Comparison of ENCODE assay signal across 8 cellular contexts in the genomic region with DNA sequence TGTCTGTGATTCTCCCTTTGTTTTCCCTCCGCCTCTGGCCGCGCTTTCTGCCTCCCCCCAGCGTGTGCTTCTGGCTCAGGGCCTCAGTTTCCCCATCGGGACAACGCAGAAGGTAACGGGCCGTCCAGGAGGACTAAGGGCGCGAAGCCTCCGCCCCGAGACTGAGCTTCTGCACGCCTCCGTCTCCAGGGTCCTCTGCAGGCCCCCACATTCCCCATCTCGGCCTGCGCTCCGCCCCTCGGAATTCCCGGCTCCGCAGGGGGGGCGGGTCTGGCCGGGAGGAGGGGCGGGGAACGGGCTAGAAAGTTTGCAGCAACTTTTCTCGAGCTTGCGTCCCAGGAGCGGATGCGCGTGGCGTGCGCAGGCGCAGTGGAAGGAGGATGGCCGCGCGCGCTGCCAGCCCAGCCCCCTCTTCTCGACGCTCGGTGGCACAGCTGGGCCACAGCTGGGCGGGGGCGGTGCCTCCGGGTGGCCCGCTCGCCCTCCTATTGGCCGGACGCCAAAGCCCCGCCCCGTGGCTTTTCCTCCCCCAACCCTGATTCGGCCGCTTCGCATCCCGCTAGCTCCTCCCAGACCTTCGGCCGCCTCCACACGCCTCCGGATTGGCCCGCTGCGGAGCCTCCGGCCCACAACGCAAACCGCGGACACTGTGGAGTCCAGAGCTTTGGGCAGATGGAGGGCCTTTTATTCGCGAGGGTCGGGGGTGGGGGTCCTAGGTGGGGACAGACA. TPM values are rescaled to one million over a fixed set of nuclear protein-coding genes. Genes with fewer than 3 reads are reported as not detected.
DNase-seq lines count a peak whose midpoint lies in the region; ATAC-seq, FAIRE-seq and TF ChIP-seq lines count a peak whose summit lies in the region.

Gene SIX5 (minus strand): TSS at position 199 of the 729 bp plus-strand sequence. CDS start 408 bp downstream, outside the sequence.

- H3K27me3 ChIP-seq in pancreas (no peaks in the 10 kb centered on the region), tibial artery (no peaks in the 10 kb centered on the region)

- DNase-seq in GM04504 (ENCODE audit: low read depth) (peak; percentile 96), HFFc6 (peak; percentile 96), NCI-H1048 (lab: John Stamatoyannopoulos, UW) (peak; percentile 90), Right ventricle myocardium inferior (ENCODE audit: missing footprints) (peak; percentile 98), pancreas (peak; percentile 97 to 100 (median 100)), tibial artery (peak; percentile 97 to 99)
- peak; percentile 99 for DNase-seq in activated naive CD8-positive, alpha-beta T cell treated with anti-CD3 and anti-CD28 coated beads, Interleukin-2, amount 10 ng/mL, durations not matched to agents 7 days and 5 days

- H3K27ac ChIP-seq in pancreas = peak within 1 kb of the TSS; percentile 91 to 97 (median 96)
- H3K27ac ChIP-seq in tibial artery = peak within 1 kb of the TSS; percentile 98 to 99

- H3K4me3 ChIP-seq in pancreas (peak within 1 kb of the TSS; percentile 74 to 96 (median 86)), tibial artery (peak within 1 kb of the TSS; percentile 88 to 93)

- H3K4me1 ChIP-seq in pancreas (peaks cover 30 to 39% (median 33%) of the 10 kb centered on the region in 3 donors), tibial artery (peaks cover 0 to 44% (median 38%) of the 10 kb centered on the region in 4 donors)

- H3K9me3 ChIP-seq in pancreas (no peaks in the 10 kb centered on the region), tibial artery (no peaks in the 10 kb centered on the region)

- FAIRE-seq in pancreas (lab: Jason Lieb, UNC) = peak; percentile 89

- intact Hi-C loops in Right ventricle myocardium inferior (cut with DNase I) (no loop called here), pancreas (cut with DNase I) (loop anchor here in 1 of 3 donors (10.0 kb wide), 1 partner anchor 54 kb away; no protein-coding TSS in a partner anchor), tibial artery (cut with DNase I; ENCODE audit: low total_unique reads) (loop anchor here (10.0 kb wide), 1 partner anchor 54 kb away; no protein-coding TSS in a partner anchor)

- peak within 1 kb of the TSS; percentile 94 for H3K27ac Mint-ChIP-seq in HFFc6
- peak within 1 kb of the TSS; percentile 86 for H3K27ac Mint-ChIP-seq in activated naive CD8-positive, alpha-beta T cell treated with anti-CD3 and anti-CD28 coated beads, Interleukin-2, amount 10 ng/mL, durations not matched to agents 7 days and 5 days

- WGBS in pancreas, 2 donors = 0 to 1% methylated on average over 47 to 65 of the region's 65 CpGs

- no peaks in the 10 kb centered on the region for H3K9me3 Mint-ChIP-seq in HFFc6
- H3K9me3 Mint-ChIP-seq in activated naive CD8-positive, alpha-beta T cell treated with anti-CD3 and anti-CD28 coated beads, Interleukin-2, amount 10 ng/mL, durations not matched to agents 7 days and 5 days = no peaks in the 10 kb centered on the region

- ATAC-seq in SK-N-SH treated with all-trans-retinoic acid at 6 μM for 48 hours = peak; percentile 70
- ATAC-seq in activated naive CD8-positive, alpha-beta T cell treated with anti-CD3 and anti-CD28 coated beads, Interleukin-2, amount 10 ng/mL, durations not matched to agents 7 days and 5 days (ENCODE audit: low read depth) = peak; percentile 70
- peak; percentile 69 for ATAC-seq in Right ventricle myocardium inferior
- ATAC-seq in pancreas = peak; percentile 44 to 68 (median 51)

- peak within 1 kb of the TSS; percentile 92 for H3K4me3 Mint-ChIP-seq in HFFc6
- peak within 1 kb of the TSS; percentile 91 for H3K4me3 Mint-ChIP-seq in activated naive CD8-positive, alpha-beta T cell treated with anti-CD3 and anti-CD28 coated beads, Interleukin-2, amount 10 ng/mL, durations not matched to agents 7 days and 5 days

- H3K36me3 Mint-ChIP-seq in HFFc6 (ENCODE audit: low read depth) = peaks cover 15% of the 10 kb centered on the region
- H3K36me3 Mint-ChIP-seq in activated naive CD8-positive, alpha-beta T cell treated with anti-CD3 and anti-CD28 coated beads, Interleukin-2, amount 10 ng/mL, durations not matched to agents 7 days and 5 days = no peaks in the 10 kb centered on the region

- POLR2A ChIA-PET in activated naive CD8-positive, alpha-beta T cell treated with anti-CD3 and anti-CD28 coated beads, Interleukin-2, amount 10 ng/mL, durations not matched to agents 7 days and 5 days (lab: Charles Lee) = interaction anchor here (0.6 to 3.0 kb wide), 17 partner anchors 10 to 1841 kb away, joined by 3 to 37 read pairs (median 7); partner anchors contain the start of genes CCDC61, DMPK, DMWD and FBXO46

- peaks cover 28% of the 10 kb centered on the region for H3K27me3 Mint-ChIP-seq in HFFc6 (ENCODE audit: insufficient read depth)
- peaks cover 17% of the 10 kb centered on the region for H3K27me3 Mint-ChIP-seq in activated naive CD8-positive, alpha-beta T cell treated with anti-CD3 and anti-CD28 coated beads, Interleukin-2, amount 10 ng/mL, durations not matched to agents 7 days and 5 days

- TF ChIP-seq CTCF in HFFc6 (IDR thresholded peaks at IDR 0.05) (no peak), pancreas (IDR thresholded peaks at IDR 0.05) (no peak), tibial artery (IDR thresholded peaks at IDR 0.05) (no peak)

- H3K36me3 ChIP-seq in pancreas (no peaks in the 10 kb centered on the region), tibial artery (peaks cover 7 to 40% (median 10%) of the 10 kb centered on the region in 3 donors)

- peaks cover 22% of the 10 kb centered on the region for H3K4me1 Mint-ChIP-seq in HFFc6 (ENCODE audit: low read depth)
- peaks cover 5% of the 10 kb centered on the region for H3K4me1 Mint-ChIP-seq in activated naive CD8-positive, alpha-beta T cell treated with anti-CD3 and anti-CD28 coated beads, Interleukin-2, amount 10 ng/mL, durations not matched to agents 7 days and 5 days

TF ChIP-seq in SK-N-SH treated with all-trans-retinoic acid at 6 μM for 48 hours, 23 proteins besides CTCF, POLR2A, EP300 and RAD21:
- 0 out of 2 replicates have a peak, but pooled peaks have one; percentile 14 for TF ChIP-seq ZC3H10 (CRISPR knock-in tag; IDR thresholded peaks at IDR 0.05)
- TF ChIP-seq TCF4 (CRISPR knock-in tag; IDR thresholded peaks at IDR 0.05; ENCODE audit: borderline replicate concordance) = peak; percentile 29; the same call in 1 of the 2 replicates
- TF ChIP-seq TOX (CRISPR knock-in tag; IDR thresholded peaks at IDR 0.05; ENCODE audit: borderline replicate concordance) = peak; percentile 57; the same call in 1 of the 2 replicates
- no peak for TF ChIP-seq ISL1 (CRISPR knock-in tag; IDR thresholded peaks at IDR 0.05)
- TF ChIP-seq, protein P1, sequence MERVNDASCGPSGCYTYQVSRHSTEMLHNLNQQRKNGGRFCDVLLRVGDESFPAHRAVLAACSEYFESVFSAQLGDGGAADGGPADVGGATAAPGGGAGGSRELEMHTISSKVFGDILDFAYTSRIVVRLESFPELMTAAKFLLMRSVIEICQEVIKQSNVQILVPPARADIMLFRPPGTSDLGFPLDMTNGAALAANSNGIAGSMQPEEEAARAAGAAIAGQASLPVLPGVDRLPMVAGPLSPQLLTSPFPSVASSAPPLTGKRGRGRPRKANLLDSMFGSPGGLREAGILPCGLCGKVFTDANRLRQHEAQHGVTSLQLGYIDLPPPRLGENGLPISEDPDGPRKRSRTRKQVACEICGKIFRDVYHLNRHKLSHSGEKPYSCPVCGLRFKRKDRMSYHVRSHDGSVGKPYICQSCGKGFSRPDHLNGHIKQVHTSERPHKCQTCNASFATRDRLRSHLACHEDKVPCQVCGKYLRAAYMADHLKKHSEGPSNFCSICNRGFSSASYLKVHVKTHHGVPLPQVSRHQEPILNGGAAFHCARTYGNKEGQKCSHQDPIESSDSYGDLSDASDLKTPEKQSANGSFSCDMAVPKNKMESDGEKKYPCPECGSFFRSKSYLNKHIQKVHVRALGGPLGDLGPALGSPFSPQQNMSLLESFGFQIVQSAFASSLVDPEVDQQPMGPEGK (CRISPR knock-in tag; IDR thresholded peaks at IDR 0.05; ENCODE audit: borderline replicate concordance) = peak; percentile 91
- TF ChIP-seq ZNF70 (CRISPR knock-in tag; IDR thresholded peaks at IDR 0.05) = no peak
- TF ChIP-seq ZFP3 (CRISPR knock-in tag; IDR thresholded peaks at IDR 0.05) = no peak
- TF ChIP-seq GLIS3 (CRISPR knock-in tag; IDR thresholded peaks at IDR 0.05) = 0 out of 2 replicates have a peak, but pooled peaks have one; percentile 7

RNA-seq across cellular contexts. Expression of gene SIX5, which starts in this region (rescaled TPM):
- 10 to 100 TPM; 14.0 to 15.1 (median 14.4) TPM for total RNA-seq in HFFc6 (2021; fragmentation: NEBNext Ultra II Directional; extraction: Animal tissue kit (Norgen Biotek cat#: 25700))
- total RNA-seq in activated naive CD8-positive, alpha-beta T cell treated with anti-CD3 and anti-CD28 coated beads, Interleukin-2, amount 10 ng/mL, durations not matched to agents 7 days and 5 days = 1 to 10 TPM; 1.8 to 2.5 TPM
- total RNA-seq in Right ventricle myocardium inferior (22.3 TPM), pancreas (10 to 100 TPM; 18.7 to 38.2 (median 28.0) TPM)
- 10 to 100 TPM; 25.1 to 42.5 TPM for polyA plus RNA-seq in pancreas

Comparison
In these comparisons a context has a peak if more than half of its experiments do, and no peak if none do; other contexts are left out.
1. Peak in every context shown above with its lines: DNase-seq, ATAC-seq, H3K4me3 ChIP-seq and H3K27ac ChIP-seq.